Comparison of ENCODE assay signal across 12 cellular contexts in the genomic region with DNA sequence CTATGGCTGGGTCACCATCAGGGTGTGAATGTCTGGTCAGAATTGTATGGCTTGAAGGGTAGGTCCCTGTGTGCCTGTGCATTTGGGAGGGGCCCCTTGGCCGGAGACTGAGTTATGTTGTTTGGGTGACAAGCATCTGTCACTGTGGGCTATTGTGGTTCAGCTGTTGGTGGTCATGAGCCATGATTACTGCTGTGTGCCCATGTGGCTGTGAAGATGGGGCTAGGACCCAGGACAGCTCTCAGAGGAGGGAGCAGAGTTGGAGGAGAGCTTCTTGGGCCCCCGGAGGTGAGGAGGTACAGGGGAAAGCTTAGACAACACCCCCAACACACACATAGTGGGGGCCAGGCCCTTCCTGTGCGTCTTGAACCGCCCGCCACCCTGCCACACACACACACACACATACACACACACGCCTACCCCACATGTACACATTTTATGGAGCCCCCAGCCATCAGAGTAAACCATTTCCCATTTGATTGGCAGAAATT. TPM values are rescaled to one million over a fixed set of nuclear protein-coding genes. Genes with fewer than 3 reads are reported as not detected.
A peak's percentile ranks its signal among the peaks of the same experiment; 100 is the strongest.
DNase-seq lines count a peak whose midpoint lies in the region; ATAC-seq and TF ChIP-seq lines count a peak whose summit lies in the region.
"Had no signal": no experiment of that assay in that cellular context is flagged by ENCODE, and none has a peak within 500 bp of the region (broad histone marks: within the 10 kb centered on the region; RNA-seq: fewer than 3 reads in every experiment).

No MANE protein-coding gene starts in this region.

- no peak overlapping the region for H3K4ac ChIP-seq in H9 (ENCODE audit: low read depth, low read length)

- H3K27ac Mint-ChIP-seq in CD4-positive, alpha-beta T cell = no peak overlapping the region
- H3K27ac Mint-ChIP-seq in H9 = no peak overlapping the region
- no peak overlapping the region for H3K27ac Mint-ChIP-seq in central memory CD8-positive, alpha-beta T cell (ENCODE audit: low read depth)
- no peak overlapping the region for H3K27ac Mint-ChIP-seq in natural killer cell treated with Interleukin-12 subunit alpha and Interleukin-12 subunit beta and Interleukin-15 and Interleukin-18, amount 100 ng/mL, for 72 hours

- H2AFZ ChIP-seq in H9 (ENCODE audit: low read length) = no peak overlapping the region

- peak overlapping the region; percentile 81 for H3K4me3 Mint-ChIP-seq in CD4-positive, alpha-beta T cell
- peak overlapping the region; percentile 67 to 89 for H3K4me3 Mint-ChIP-seq in H9
- H3K4me3 Mint-ChIP-seq in central memory CD8-positive, alpha-beta T cell = peak overlapping the region; percentile 69
- H3K4me3 Mint-ChIP-seq in natural killer cell treated with Interleukin-12 subunit alpha and Interleukin-12 subunit beta and Interleukin-15 and Interleukin-18, amount 100 ng/mL, for 72 hours = peak overlapping the region; percentile 56

- POLR2A ChIA-PET in CD4-positive, alpha-beta T cell (lab: Charles Lee) = interaction anchor here (3.3 kb wide), 1 partner anchor 10 kb away, joined by 13 read pairs; no protein-coding TSS in a partner anchor

- H3K18ac ChIP-seq in H9 (ENCODE audit: insufficient read length, low read depth, low read length) = no peak overlapping the region

- H3T11ph ChIP-seq in H9 (ENCODE audit: low read length) = no peak overlapping the region

- CTCF ChIA-PET in CD4-positive, alpha-beta T cell (lab: Charles Lee) = interaction anchor here (0.6 to 1.9 kb wide), 3 partner anchors 10 to 99 kb away, joined by 3 to 9 read pairs (median 6); no protein-coding TSS in a partner anchor

- no peaks in the 10 kb centered on the region for H4K20me1 ChIP-seq in H9 (ENCODE audit: control insufficient read depth, insufficient read depth, insufficient read length)

- H3K79me2 ChIP-seq in H9 (ENCODE audit: insufficient read depth, low read length) = no peaks in the 10 kb centered on the region

- no peak overlapping the region for H3K14ac ChIP-seq in H9 (ENCODE audit: insufficient read depth, low read length)

- peaks cover 22% of the 10 kb centered on the region for H3K23me2 ChIP-seq in H9 (ENCODE audit: insufficient read length, low read depth, low read length, poor library complexity, severe bottlenecking)

- no peak overlapping the region for H2BK20ac ChIP-seq in H9 (ENCODE audit: low read depth, low read length, poor library complexity, severe bottlenecking)

- no peak overlapping the region for H3K23ac ChIP-seq in H9 (ENCODE audit: insufficient read length, low read depth, low read length)

- TF ChIP-seq CTCF in CD4-positive, alpha-beta T cell (IDR thresholded peaks at IDR 0.05) = no peak
- no peak for TF ChIP-seq CTCF in H9 (conservative IDR thresholded peaks at IDR 0.05)

- H4K5ac ChIP-seq in H9 (ENCODE audit: insufficient read length, low read depth, low read length) = no peak overlapping the region

- H3K9ac ChIP-seq in H9 (ENCODE audit: extremely low read depth, insufficient read length, low read length) = no peak overlapping the region
- H3K9ac ChIP-seq: BLaER1 treated with 17β-estradiol and CSF1 and Interleukin-3, amounts not matched to agents 10 nM and 100 nM had no signal

- H2AK5ac ChIP-seq in H9 (ENCODE audit: insufficient read length, low read length) = no peak overlapping the region

- intact Hi-C loops in CD4-positive, alpha-beta T cell (cut with DNase I, micrococcal nuclease) = loop anchor here in 1 of 2 experiments (5.0 kb wide), 1 partner anchor 153 kb away; no protein-coding TSS in a partner anchor

- H3K56ac ChIP-seq in H9 (ENCODE audit: insufficient read length, low read depth, low read length) = no peak overlapping the region

- no peak for DNase-seq in CD4-positive, alpha-beta T cell
- DNase-seq in H9 = no peak
- no peak for DNase-seq in central memory CD8-positive, alpha-beta T cell (ENCODE audit: low spot score in 2 of 2)
- DNase-seq in natural killer cell treated with Interleukin-12 subunit alpha and Interleukin-12 subunit beta and Interleukin-15 and Interleukin-18, amount 100 ng/mL, for 72 hours (ENCODE audit: low spot score) = no peak
- DNase-seq in cerebellum (ENCODE audit: low spot score) = no peak
- no peak for DNase-seq in UCSD-AML1 (lab: John Stamatoyannopoulos, UW; ENCODE audit: unreplicated experiment)
- DNase-seq in NCI-H2107 (lab: John Stamatoyannopoulos, UW) = no peak
- DNase-seq: GDM1, KG1 had no signal

- no peaks in the 10 kb centered on the region; the same call in 1 of the 2 replicates for H3K4me1 ChIP-seq in H9 (ENCODE audit: insufficient read depth, low read length)

- H3K79me1 ChIP-seq in H9 (ENCODE audit: insufficient read depth, low read depth, low read length, poor library complexity, severe bottlenecking) = no peaks in the 10 kb centered on the region

- H3K27me3 ChIP-seq in CD4-positive, alpha-beta T cell (ENCODE audit: control insufficient read depth, insufficient read depth, low read length) = peaks cover 54% of the 10 kb centered on the region
- H3K27me3 ChIP-seq in H9 (ENCODE audit: insufficient read depth, low read length) = no peaks in the 10 kb centered on the region

- peaks cover 42% of the 10 kb centered on the region for H3K27me3 Mint-ChIP-seq in CD4-positive, alpha-beta T cell
- H3K27me3 Mint-ChIP-seq in H9 (ENCODE audit: low read depth) = peaks cover 28% of the 10 kb centered on the region
- H3K27me3 Mint-ChIP-seq in central memory CD8-positive, alpha-beta T cell = peaks cover 62% of the 10 kb centered on the region
- peaks cover 29 to 32% of the 10 kb centered on the region in 2 donors for H3K27me3 Mint-ChIP-seq in natural killer cell treated with Interleukin-12 subunit alpha and Interleukin-12 subunit beta and Interleukin-15 and Interleukin-18, amount 100 ng/mL, for 72 hours

- ATAC-seq in CD4-positive, alpha-beta T cell (ENCODE audit: poor library complexity) = no peak
- peak; percentile 14 for ATAC-seq in central memory CD8-positive, alpha-beta T cell (replicated peaks; ENCODE audit: extremely low read depth, poor library complexity, severe bottlenecking)
- peak; percentile 68 to 70 for ATAC-seq in natural killer cell treated with Interleukin-12 subunit alpha and Interleukin-12 subunit beta and Interleukin-15 and Interleukin-18, amount 100 ng/mL, for 72 hours
- no peak for ATAC-seq in HG03280 (IDR thresholded peaks at IDR 0.05; ENCODE audit: unreplicated experiment)

- no peak overlapping the region for H2BK15ac ChIP-seq in H9 (ENCODE audit: low read depth, low read length)

- H3K9me3 ChIP-seq in CD4-positive, alpha-beta T cell (ENCODE audit: control insufficient read depth, low read length) = no peaks in the 10 kb centered on the region
- no peaks in the 10 kb centered on the region for H3K9me3 ChIP-seq in H9 (ENCODE audit: control insufficient read depth, low read depth, low read length)
- H3K9me3 ChIP-seq: esophagus muscularis mucosa had no signal

- no peak overlapping the region for H2BK5ac ChIP-seq in H9 (ENCODE audit: insufficient read length, low read length)

- H3K4me2 ChIP-seq in H9 (ENCODE audit: insufficient read depth, insufficient read length, low read length) = peak overlapping the region; percentile 36
- H3K4me2 ChIP-seq: BLaER1 treated with 17β-estradiol and CSF1 and Interleukin-3, amounts not matched to agents 10 nM and 100 nM had no signal

- no peak overlapping the region for H3K27ac ChIP-seq in CD4-positive, alpha-beta T cell (ENCODE audit: low read depth, low read length)
- H3K27ac ChIP-seq in H9 (ENCODE audit: insufficient read length, low read depth, low read length) = no peak overlapping the region
- H3K27ac ChIP-seq: BLaER1 treated with 17β-estradiol and CSF1 and Interleukin-3, amounts not matched to agents 10 nM and 100 nM; esophagus muscularis mucosa had no signal

- no peak overlapping the region for H2BK12ac ChIP-seq in H9 (ENCODE audit: insufficient read length, low read depth, low read length)

- no peak overlapping the region for H2BK120ac ChIP-seq in H9 (ENCODE audit: low read depth, low read length, poor library complexity, severe bottlenecking)

- WGBS in H9 (ENCODE audit: extremely low coverage, insufficient read length, low lambda C conversion rate) = no CpG with 5 or more reads among the region's 6 CpGs

- peaks cover 22% of the 10 kb centered on the region for H3K4me1 Mint-ChIP-seq in CD4-positive, alpha-beta T cell (ENCODE audit: low read depth)
- H3K4me1 Mint-ChIP-seq in H9 = peaks cover 15 to 25% of the 10 kb centered on the region in 2 experiments
- peaks cover 25% of the 10 kb centered on the region for H3K4me1 Mint-ChIP-seq in central memory CD8-positive, alpha-beta T cell
- peaks cover 23 to 25% of the 10 kb centered on the region in 2 donors for H3K4me1 Mint-ChIP-seq in natural killer cell treated with Interleukin-12 subunit alpha and Interleukin-12 subunit beta and Interleukin-15 and Interleukin-18, amount 100 ng/mL, for 72 hours (ENCODE audit: low read depth in 2 of 2)

- H4K8ac ChIP-seq in H9 (replicated peaks; ENCODE audit: insufficient read length, low read depth, low read length) = no peak overlapping the region

- no peaks in the 10 kb centered on the region for H3K9me3 Mint-ChIP-seq in CD4-positive, alpha-beta T cell
- peaks cover 0 to 5% of the 10 kb centered on the region in 2 experiments; a peak in 2 of 5 replicates for H3K9me3 Mint-ChIP-seq in H9
- H3K9me3 Mint-ChIP-seq in central memory CD8-positive, alpha-beta T cell = no peaks in the 10 kb centered on the region
- H3K9me3 Mint-ChIP-seq in natural killer cell treated with Interleukin-12 subunit alpha and Interleukin-12 subunit beta and Interleukin-15 and Interleukin-18, amount 100 ng/mL, for 72 hours = no peaks in the 10 kb centered on the region

- H4K91ac ChIP-seq in H9 (ENCODE audit: insufficient read length, low read depth, low read length) = no peak overlapping the region

- no peaks in the 10 kb centered on the region for H3K36me3 Mint-ChIP-seq in CD4-positive, alpha-beta T cell (ENCODE audit: low read depth)
- peaks cover 0 to 12% (median 9%) of the 10 kb centered on the region in 3 experiments; a peak in 6 of 7 replicates for H3K36me3 Mint-ChIP-seq in H9 (ENCODE audit: insufficient read depth in 1 of 3, low read depth in 3 of 3)
- peaks cover 4% of the 10 kb centered on the region for H3K36me3 Mint-ChIP-seq in central memory CD8-positive, alpha-beta T cell (ENCODE audit: insufficient read depth)
- peaks cover 6% of the 10 kb centered on the region for H3K36me3 Mint-ChIP-seq in natural killer cell treated with Interleukin-12 subunit alpha and Interleukin-12 subunit beta and Interleukin-15 and Interleukin-18, amount 100 ng/mL, for 72 hours

RNA-seq across cellular contexts. Expression of a gene that starts 1.8 kb away (rescaled TPM):
- total RNA-seq in CD4-positive, alpha-beta T cell = 1 to 10 TPM; 4.3 to 7.3 TPM
- total RNA-seq in H9 (2021) (14.2 and 14.4 TPM in 2 replicates), cerebellum (11.0 TPM)
- 1 to 10 TPM; 4.1 TPM for total RNA-seq in natural killer cell treated with Interleukin-12 subunit alpha and Interleukin-12 subunit beta and Interleukin-15 and Interleukin-18, amount 100 ng/mL, for 72 hours

Comparison
In these comparisons a context has a peak if more than half of its experiments do, and no peak if none do; other contexts are left out.
1. ATAC-seq: peak in central memory CD8-positive, alpha-beta T cell (single experiment) and natural killer cell treated with Interleukin-12 subunit alpha and Interleukin-12 subunit beta and Interleukin-15 and Interleukin-18, amount 100 ng/mL, for 72 hours (2 of 2); none in CD4-positive, alpha-beta T cell (single experiment) and HG03280 (single experiment).
2. Peak in every context shown above with its lines, with median percentiles within 50 percentile points of each other: H3K4me3 Mint-ChIP-seq.